8 cellular contexts compared by ENCODE assay signal in genomic region chr20:21702553-21703467, GRCh38. TPM values are rescaled to one million over a fixed set of nuclear protein-coding genes. Genes with fewer than 3 reads are reported as not detected.
A peak's percentile ranks its signal among the peaks of the same experiment; 100 is the strongest.
DNase-seq lines count a peak whose midpoint lies in the region; ATAC-seq and TF ChIP-seq lines count a peak whose summit lies in the region.

No MANE protein-coding gene starts in this region.

- no peak overlapping the region for H3K27ac ChIP-seq in esophagus squamous epithelium
- no peak overlapping the region for H3K27ac ChIP-seq in neuronal stem cell (replicated peaks; ENCODE audit: low read length)
- H3K27ac ChIP-seq in naive thymus-derived CD4-positive, alpha-beta T cell (ENCODE audit: low read depth, low read length): no peak overlapping the region

- no peak overlapping the region for H3K14ac ChIP-seq in neuronal stem cell (ENCODE audit: low read length)

- H2BK15ac ChIP-seq in neuronal stem cell (ENCODE audit: low read length): no peak overlapping the region

- H3K23ac ChIP-seq in neuronal stem cell (ENCODE audit: low read depth, low read length, poor library complexity): no peak overlapping the region

- no peak for DNase-seq in AG04449 (ENCODE audit: low read depth, low spot score)
- DNase-seq in H4 (ENCODE audit: low spot score): peak; percentile 44
- peak; percentile 29 for DNase-seq in RPMI7951 (ENCODE audit: low read depth)
- DNase-seq in esophagus squamous epithelium (lab: John Stamatoyannopoulos, UW): no peak
- DNase-seq in neuronal stem cell (ENCODE audit: low spot score): peak; percentile 86
- DNase-seq in naive thymus-derived CD4-positive, alpha-beta T cell: no peak

- H3K36me3 Mint-ChIP-seq in naive thymus-derived CD4-positive, alpha-beta T cell: peaks cover 0 to 3% (median 0%) of the 10 kb centered on the region in 5 donors

- H3K36me3 ChIP-seq in esophagus squamous epithelium: no peaks in the 10 kb centered on the region
- H3K36me3 ChIP-seq in neuronal stem cell (replicated peaks in 1 of 2; ENCODE audit: control insufficient read depth in 2 of 2, insufficient read depth in 2 of 2, low read length in 2 of 2): no peaks in the 10 kb centered on the region
- no peaks in the 10 kb centered on the region for H3K36me3 ChIP-seq in naive thymus-derived CD4-positive, alpha-beta T cell (ENCODE audit: control insufficient read depth in 2 of 3, insufficient read depth in 3 of 3, low read length in 3 of 3)

- ATAC-seq in naive thymus-derived CD4-positive, alpha-beta T cell: no peak
- ATAC-seq in GM21367 (IDR thresholded peaks at IDR 0.05; ENCODE audit: unreplicated experiment) (no peak), GM18861 (IDR thresholded peaks at IDR 0.05; ENCODE audit: unreplicated experiment) (no peak)

- POLR2A ChIA-PET in AG04449 (lab: Yijun Ruan, JAX): no interaction called here
- POLR2A ChIA-PET in naive thymus-derived CD4-positive, alpha-beta T cell (lab: Charles Lee): no interaction called here

- 26 to 40% methylated on average over 1 to 23 of the region's 54 CpGs for WGBS in esophagus squamous epithelium, 2 donors
- WGBS in neuronal stem cell (ENCODE audit: extremely low coverage in 2 of 2, insufficient read length in 2 of 2, insufficient replicate concordance in 1 of 2), 2 donors: no CpG with 5 or more reads among the region's 54 CpGs

- no peak overlapping the region for H4K8ac ChIP-seq in neuronal stem cell (ENCODE audit: low read depth, low read length)

- H3K9ac ChIP-seq in neuronal stem cell (ENCODE audit: low read depth, low read length, poor library complexity): peak overlapping the region; percentile 61

- peaks cover 0 to 19% (median 5%) of the 10 kb centered on the region in 7 donors for H3K4me1 Mint-ChIP-seq in naive thymus-derived CD4-positive, alpha-beta T cell

- H3K4me1 ChIP-seq in esophagus squamous epithelium: peaks cover 5 to 34% (median 7%) of the 10 kb centered on the region in 3 donors
- H3K4me1 ChIP-seq in neuronal stem cell (ENCODE audit: control insufficient read depth in 2 of 2, insufficient read depth in 1 of 2, low read depth in 1 of 2, low read length in 2 of 2): peaks cover 0 to 8% of the 10 kb centered on the region in 2 donors
- no peaks in the 10 kb centered on the region for H3K4me1 ChIP-seq in naive thymus-derived CD4-positive, alpha-beta T cell (ENCODE audit: control insufficient read depth in 2 of 2, insufficient read depth in 2 of 2, low read length in 2 of 2)

- peaks cover 0 to 6% (median 0%) of the 10 kb centered on the region in 11 donors for H3K9me3 Mint-ChIP-seq in naive thymus-derived CD4-positive, alpha-beta T cell

- no peak overlapping the region for H2BK5ac ChIP-seq in neuronal stem cell (ENCODE audit: low read length)

- H3K4me3 ChIP-seq in AG04449 (ENCODE audit: low read depth, low read length) (no peak overlapping the region), esophagus squamous epithelium (peak overlapping the region in 3 of 4 donors; percentile 26 to 55 (median 33)), neuronal stem cell (ENCODE audit: low read length in 2 of 2) (no peak overlapping the region)
- no peak overlapping the region for H3K4me3 ChIP-seq in naive thymus-derived CD4-positive, alpha-beta T cell (ENCODE audit: low read length)

- no peak overlapping the region for H2AK5ac ChIP-seq in neuronal stem cell (ENCODE audit: low read depth, low read length)

- H3K4me2 ChIP-seq in neuronal stem cell (ENCODE audit: insufficient read depth, low read length, poor library complexity, severe bottlenecking): peak overlapping the region; percentile 55

- no peak overlapping the region for H4K91ac ChIP-seq in neuronal stem cell (ENCODE audit: low read depth, low read length, poor library complexity)

- peak overlapping the region; percentile 76 for H2AFZ ChIP-seq in neuronal stem cell (ENCODE audit: low read length)

- intact Hi-C loops in esophagus squamous epithelium (cut with DNase I): no loop called here
- intact Hi-C loops in naive thymus-derived CD4-positive, alpha-beta T cell (cut with micrococcal nuclease): loop anchor here in 1 of 2 donors (5.0 to 10.0 kb wide), 2 partner anchors 601 to 1338 kb away; partner anchors contain the start of gene INSM1

- H3K4me3 Mint-ChIP-seq in naive thymus-derived CD4-positive, alpha-beta T cell: peak overlapping the region in 2 of 10 donors; percentile 6 to 34

- H3K9me3 ChIP-seq in esophagus squamous epithelium (no peaks in the 10 kb centered on the region), neuronal stem cell (replicated peaks in 1 of 2; ENCODE audit: control insufficient read depth in 2 of 2, insufficient read depth in 1 of 2, low read depth in 1 of 2, low read length in 2 of 2) (peaks cover 0 to 7% of the 10 kb centered on the region in 2 donors)
- H3K9me3 ChIP-seq in naive thymus-derived CD4-positive, alpha-beta T cell (ENCODE audit: control insufficient read depth in 2 of 3, low read length in 3 of 3): no peaks in the 10 kb centered on the region

- peaks cover 7 to 100% (median 24%) of the 10 kb centered on the region in 4 donors for H3K27me3 ChIP-seq in esophagus squamous epithelium
- peaks cover 62 to 99% (median 96%) of the 10 kb centered on the region in 3 experiments for H3K27me3 ChIP-seq in neuronal stem cell (ENCODE audit: control insufficient read depth in 3 of 3, insufficient read depth in 3 of 3, low read depth in 1 of 3, low read length in 3 of 3)
- H3K27me3 ChIP-seq in naive thymus-derived CD4-positive, alpha-beta T cell (ENCODE audit: control insufficient read depth in 2 of 2, insufficient read depth in 2 of 2, low read length in 2 of 2): no peaks in the 10 kb centered on the region

- no peak overlapping the region for H2BK12ac ChIP-seq in neuronal stem cell (ENCODE audit: low read length)

- no peak overlapping the region for H3K4ac ChIP-seq in neuronal stem cell (ENCODE audit: low read length)

- H3K18ac ChIP-seq in neuronal stem cell (ENCODE audit: low read length): no peak overlapping the region

- TF ChIP-seq CTCF in AG04449 (IDR thresholded peaks at IDR 0.05; ENCODE audit: insufficient read depth, low read length, missing control alignments): peak; percentile 44
- TF ChIP-seq CTCF in esophagus squamous epithelium (IDR thresholded peaks at IDR 0.05): peak in 4 of 6 experiments; percentile 26 to 59 (median 32)

- H3K79me1 ChIP-seq in neuronal stem cell (ENCODE audit: low read depth, low read length): no peaks in the 10 kb centered on the region

- no peak overlapping the region for H2BK120ac ChIP-seq in neuronal stem cell (ENCODE audit: low read depth, low read length)

- peak overlapping the region in 1 of 9 donors; percentile 23 for H3K27ac Mint-ChIP-seq in naive thymus-derived CD4-positive, alpha-beta T cell

- H3K27me3 Mint-ChIP-seq in naive thymus-derived CD4-positive, alpha-beta T cell: peaks cover 66 to 93% (median 76%) of the 10 kb centered on the region in 5 donors

- TF ChIP-seq POLR2A in esophagus squamous epithelium (IDR thresholded peaks at IDR 0.05): no peak

- CTCF ChIA-PET in AG04449 (lab: Yijun Ruan, JAX): interaction anchor here (1.1 to 1.3 kb wide), 3 partner anchors 13 to 16 kb away, joined by 3 to 4 read pairs (median 3); no protein-coding TSS in a partner anchor
- CTCF ChIA-PET in naive thymus-derived CD4-positive, alpha-beta T cell (lab: Charles Lee): interaction anchor here (0.6 kb wide), 1 partner anchor 317 kb away, joined by 3 read pairs; no protein-coding TSS in a partner anchor

RNA-seq across cellular contexts. Expression of gene PAX1, which starts 2.7 kb away (rescaled TPM):
- total RNA-seq in H4 (2014; rRNA removed; shearing (Covaris generic)): not detected in 2 replicates
- not detected in 2 replicates for total RNA-seq in RPMI7951 (2014; rRNA removed; shearing (Covaris generic))
- total RNA-seq in esophagus squamous epithelium: 1 to 10 TPM in 1 of 4 donors, under 1 TPM in 1, not detected in 2; 0.19 to 2.0 TPM
- polyA plus RNA-seq in neuronal stem cell (2013, experiment 1 of 2): not detected
- polyA plus RNA-seq in neuronal stem cell (2013, experiment 2 of 2): not detected
- not detected for total RNA-seq in naive thymus-derived CD4-positive, alpha-beta T cell
- polyA plus RNA-seq in naive thymus-derived CD4-positive, alpha-beta T cell: not detected

Comparison
In these comparisons a context has a peak if more than half of its experiments do, and no peak if none do; other contexts are left out.
1. DNase-seq: peak in H4 (single experiment), RPMI7951 (single experiment) and neuronal stem cell (single experiment); none in AG04449 (single experiment), esophagus squamous epithelium (single experiment) and naive thymus-derived CD4-positive, alpha-beta T cell (0 of 9).
2. H3K4me3 ChIP-seq: peak in esophagus squamous epithelium (3 of 4); none in AG04449 (single experiment), neuronal stem cell (0 of 2) and naive thymus-derived CD4-positive, alpha-beta T cell (single experiment).